In genomic region chr1:53172751-53173498, GRCh38 we compare ENCODE assay signal across 8 cellular contexts. TPM values are rescaled to one million over a fixed set of nuclear protein-coding genes. Genes with fewer than 3 reads are reported as not detected.
A peak's percentile ranks its signal among the peaks of the same experiment; 100 is the strongest.
DNase-seq lines count a peak whose midpoint lies in the region; ATAC-seq, FAIRE-seq and TF ChIP-seq lines count a peak whose summit lies in the region.

No MANE protein-coding gene starts in this region.

- H3F3A ChIP-seq in neural progenitor cell (ENCODE audit: low read depth): no peaks in the 10 kb centered on the region

- H3K27me3 Mint-ChIP-seq in neural progenitor cell (ENCODE audit: insufficient read depth, low read depth): no peaks in the 10 kb centered on the region

- H3K9me3 ChIP-seq in neural progenitor cell (ENCODE audit: low read depth): no peaks in the 10 kb centered on the region

- in situ Hi-C loops in astrocyte of the spinal cord (cut with HindIII; ENCODE audit: low sequenced_read_pairs): no loop called here

- no peak overlapping the region for H3K4me2 ChIP-seq in neural progenitor cell

- peaks cover 30% of the 10 kb centered on the region for H3K4me1 Mint-ChIP-seq in neural progenitor cell

- H3K4me1 ChIP-seq in neural progenitor cell: peaks cover 7% of the 10 kb centered on the region

- H3K27ac ChIP-seq in neural progenitor cell: no peak overlapping the region

- H3K27me3 ChIP-seq in neural progenitor cell: no peaks in the 10 kb centered on the region

- ATAC-seq in GM18858 (IDR thresholded peaks at IDR 0.05; ENCODE audit: unreplicated experiment) (no peak), omental fat pad (ENCODE audit: low FRiP score) (no peak)

- no peak for TF ChIP-seq POLR2A in GM12891 (IDR thresholded peaks at IDR 0.05; ENCODE audit: low read depth, low read length)

- H3K36me3 ChIP-seq in neural progenitor cell: no peaks in the 10 kb centered on the region

- TF ChIP-seq CTCF in astrocyte of the spinal cord (IDR thresholded peaks at IDR 0.05; ENCODE audit: low read depth, low read length): peak; percentile 15
- peak; percentile 43 for TF ChIP-seq CTCF in neural progenitor cell (IDR thresholded peaks at IDR 0.05)
- no peak for TF ChIP-seq CTCF in omental fat pad (IDR thresholded peaks at IDR 0.05)

- no peaks in the 10 kb centered on the region for H3K36me3 Mint-ChIP-seq in neural progenitor cell

- no peaks in the 10 kb centered on the region for H3K79me2 ChIP-seq in neural progenitor cell (ENCODE audit: low read depth)

- peak overlapping the region; percentile 77 for H2AFZ ChIP-seq in neural progenitor cell (replicated peaks)

- H3K4me3 Mint-ChIP-seq in neural progenitor cell: no peak overlapping the region

- no peak overlapping the region for H3K27ac Mint-ChIP-seq in neural progenitor cell

- H4K20me1 ChIP-seq in neural progenitor cell (ENCODE audit: low read depth): no peaks in the 10 kb centered on the region

- H3K9me3 Mint-ChIP-seq in neural progenitor cell: no peaks in the 10 kb centered on the region

- DNase-seq in GM12891 (ENCODE audit: insufficient read length, low spot score) (peak; percentile 53), NAMALWA (ENCODE audit: low spot score) (peak; percentile 74), astrocyte of the spinal cord (ENCODE audit: low read depth, low spot score) (no peak), neural progenitor cell (ENCODE audit: low spot score) (peak; percentile 57), midbrain (lab: John Stamatoyannopoulos, UW) (no peak), omental fat pad (ENCODE audit: low spot score) (no peak)
- DNase-seq in activated effector memory CD4-positive, alpha-beta T cell treated with Interleukin-2 at 50 U/mL for 16 hours: no peak

- H3K4me3 ChIP-seq in astrocyte of the spinal cord (ENCODE audit: low read depth, low read length) (no peak overlapping the region), neural progenitor cell (no peak overlapping the region)

- no peak overlapping the region for H3K9ac ChIP-seq in neural progenitor cell

- FAIRE-seq in GM12891 (lab: Jason Lieb, UNC): peak; percentile 85

TF ChIP-seq in GM12891, 5 proteins besides CTCF, POLR2A, EP300 and RAD21:
- TF ChIP-seq SPI1 (IDR thresholded peaks at IDR 0.05; ENCODE audit: low read depth, low read length): peak; percentile 70
- TF ChIP-seq TAF1 (IDR thresholded peaks at IDR 0.05; ENCODE audit: low read depth, low read length): no peak

RNA-seq across cellular contexts. Expression of gene CPT2, which starts 23.7 kb away (rescaled TPM):
- polyA plus RNA-seq in GM12891 (2012; ENCODE audit: low read depth, missing spikeins): 18.1 TPM
- total RNA-seq in neural progenitor cell (ENCODE audit: low replicate concordance) (19.0 and 29.2 TPM in 2 replicates), omental fat pad (10 to 100 TPM; 11.4 to 30.4 (median 17.6) TPM)

RNA-seq across cellular contexts. Expression of gene SLC1A7, which starts 30.5 kb away (rescaled TPM):
- not detected for polyA plus RNA-seq in GM12891 (2012; ENCODE audit: low read depth, missing spikeins)
- total RNA-seq in neural progenitor cell (ENCODE audit: low replicate concordance) (not detected in 2 replicates), omental fat pad (under 1 TPM in 3 of 4 donors, not detected in 1; 0.19 to 0.63 (median 0.48) TPM)

RNA-seq across cellular contexts. Expression of gene CZIB, which starts 47.5 kb away (rescaled TPM):
- 33.4 TPM for polyA plus RNA-seq in GM12891 (2012; ENCODE audit: low read depth, missing spikeins)
- total RNA-seq in neural progenitor cell (ENCODE audit: low replicate concordance) (74.0 and 115 TPM in 2 replicates), omental fat pad (10 to 100 TPM; 43.1 to 74.4 (median 62.3) TPM)

Comparison
In these comparisons a context has a peak if more than half of its experiments do, and no peak if none do; other contexts are left out.
1. DNase-seq: peak in GM12891 (single experiment), NAMALWA (single experiment) and neural progenitor cell (single experiment); none in astrocyte of the spinal cord (single experiment), midbrain (single experiment), activated effector memory CD4-positive, alpha-beta T cell treated with Interleukin-2 at 50 U/mL for 16 hours (single experiment) and omental fat pad (single experiment).
2. CTCF ChIP-seq: peak in astrocyte of the spinal cord (single experiment) and neural progenitor cell (single experiment); none in omental fat pad (0 of 3).